27 cellular contexts compared by ENCODE assay signal in the genomic region with DNA sequence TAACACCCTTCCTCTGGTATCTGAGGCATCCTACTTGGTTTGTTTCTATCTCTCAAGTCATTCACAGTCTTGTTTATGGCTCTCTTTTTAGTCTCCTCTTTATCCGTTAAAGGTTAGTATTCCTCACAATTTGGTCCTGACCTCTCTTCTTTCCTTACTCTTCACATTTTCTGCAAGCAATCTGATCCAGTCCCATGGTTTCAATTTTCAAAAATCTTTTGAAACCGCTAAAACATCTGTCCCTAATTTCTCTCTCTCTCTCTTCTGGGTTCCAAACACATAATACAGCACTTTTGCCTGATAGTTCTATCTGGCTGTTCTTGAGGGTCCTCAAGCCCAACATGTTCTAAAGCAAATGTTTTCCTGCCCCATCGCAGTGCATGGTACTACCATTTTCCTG.
"Had no signal": no experiment of that assay in that cellular context is flagged by ENCODE, and none has a peak within 500 bp of the region (broad histone marks: within the 10 kb centered on the region; RNA-seq: fewer than 3 reads in every experiment).

No MANE protein-coding gene starts in this region.

- H3K4me3 ChIP-seq: heart right ventricle, lung, mucosa of descending colon, ovary, psoas muscle, sigmoid colon, stomach, thyroid gland, vagina had no signal

- DNase-seq: cortex of kidney; effector memory CD8-positive, alpha-beta T cell; erythroblast; foreskin melanocyte; glutamatergic neuron; heart right ventricle; hippocampal formation; immature natural killer cell; islet precursor cell; kidney glomerular epithelial cell; mucosa of descending colon; naive B cell; occipital lobe; ovary; posterior cingulate gyrus; psoas muscle; right cardiac atrium; sigmoid colon; stimulated activated CD4-positive, alpha-beta T cell treated with anti-CD3 and anti-CD28 coated beads, Interleukin-2, amount 100 ng/mL, for 24 hours; stimulated activated CD4-positive, alpha-beta T cell treated with anti-CD3 and anti-CD28 coated beads, Interleukin-4, amount 100 ng/mL, for 24 hours; stimulated activated naive CD4-positive, alpha-beta T cell treated with Interleukin-2 at 50 U/mL for 16 hours; stomach; thyroid gland; trophoblast cell had no signal

- ATAC-seq: effector memory CD8-positive, alpha-beta T cell; heart right ventricle; mucosa of descending colon; psoas muscle; right cardiac atrium; stimulated activated effector memory CD8-positive, alpha-beta T cell treated with anti-CD3 and anti-CD28 coated beads, Interleukin-12 subunit alpha, Interleukin-12 subunit beta, amount 100 ng/mL, for 72 hours had no signal

- H3K27ac ChIP-seq: heart right ventricle, ovary, psoas muscle, sigmoid colon, stomach, thyroid gland, vagina had no signal

- H3K27me3 ChIP-seq: heart right ventricle, ovary, sigmoid colon, stomach, thyroid gland, vagina had no signal

- H3K4me1 ChIP-seq: psoas muscle, thyroid gland, vagina had no signal

- H3K9me3 ChIP-seq: heart right ventricle, mucosa of descending colon, ovary, psoas muscle, sigmoid colon, stomach, thyroid gland, vagina had no signal

- H3K36me3 ChIP-seq: ovary, sigmoid colon, stomach, thyroid gland, vagina had no signal
